Comparison of ENCODE assay signal across 22 cellular contexts in the genomic region with DNA sequence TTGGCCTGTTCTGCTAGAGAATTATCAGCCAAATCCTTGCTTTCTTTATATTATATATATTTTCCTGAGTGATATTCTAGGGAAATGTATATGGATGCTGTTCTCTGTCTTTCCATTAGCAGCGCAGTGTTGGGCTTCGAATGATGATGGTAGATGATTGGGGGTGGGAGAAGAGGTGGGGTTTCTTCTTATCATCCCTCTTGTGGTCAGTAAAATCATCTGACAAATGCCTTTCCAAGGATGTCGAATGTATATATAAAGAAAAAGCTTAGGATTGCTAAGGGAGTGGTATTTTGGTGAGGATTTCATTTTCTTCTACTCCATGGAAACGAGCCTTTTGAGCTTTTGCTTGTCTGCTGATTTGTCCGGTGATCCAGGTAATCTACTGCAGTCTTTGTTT. TPM values are rescaled to one million over a fixed set of nuclear protein-coding genes. Genes with fewer than 3 reads are reported as not detected.
DNase-seq lines count a peak whose midpoint lies in the region; ATAC-seq and TF ChIP-seq lines count a peak whose summit lies in the region.
"Had no signal": no experiment of that assay in that cellular context is flagged by ENCODE, and none has a peak within 500 bp of the region (broad histone marks: within the 10 kb centered on the region; RNA-seq: fewer than 3 reads in every experiment).

No MANE protein-coding gene starts in this region.

- H2BK12ac ChIP-seq in mesenchymal stem cell (ENCODE audit: low read length in 2 of 2), result no peak overlapping the region

- 54% methylated on average over 5 of the region's 5 CpGs for WGBS in mesenchymal stem cell

- H3K36me3 ChIP-seq in left ventricle myocardium inferior (no peaks in the 10 kb centered on the region), mesenchymal stem cell (ENCODE audit: control insufficient read depth in 1 of 2, insufficient read depth in 2 of 2, low read depth in 1 of 2, low read length in 2 of 2) (no peaks in the 10 kb centered on the region), uterus (no peaks in the 10 kb centered on the region), gastrocnemius medialis (no peaks in the 10 kb centered on the region)
- H3K36me3 ChIP-seq: esophagus muscularis mucosa, heart right ventricle, pancreas had no signal

- peaks cover 11 to 30% (median 19%) of the 10 kb centered on the region in 5 experiments for H3K9me3 Mint-ChIP-seq in brain

- TF ChIP-seq POLR2A in uterus (IDR thresholded peaks at IDR 0.05) (no peak), gastrocnemius medialis (IDR thresholded peaks at IDR 0.05) (no peak)

- intact Hi-C loops in left ventricle myocardium inferior (cut with micrococcal nuclease), result no loop called here
- intact Hi-C loops in left cardiac atrium (cut with DNase I), result no loop called here
- intact Hi-C loops in uterus (cut with DNase I; ENCODE audit: low total_unique reads), result no loop called here
- intact Hi-C loops in gastrocnemius medialis (cut with DNase I; ENCODE audit: low total_unique reads), result no loop called here

- no peak overlapping the region for H2BK5ac ChIP-seq in mesenchymal stem cell (ENCODE audit: low read depth, low read length, poor library complexity, severe bottlenecking)

- H3K27me3 ChIP-seq in left ventricle myocardium inferior (ENCODE audit: low read depth), result no peaks in the 10 kb centered on the region
- no peaks in the 10 kb centered on the region for H3K27me3 ChIP-seq in mesenchymal stem cell (ENCODE audit: control insufficient read depth in 1 of 2, insufficient read depth in 1 of 2, low read length in 2 of 2)
- no peaks in the 10 kb centered on the region for H3K27me3 ChIP-seq in uterus
- no peaks in the 10 kb centered on the region for H3K27me3 ChIP-seq in gastrocnemius medialis
- H3K27me3 ChIP-seq: esophagus muscularis mucosa, heart right ventricle, pancreas had no signal

- H3K27me3 Mint-ChIP-seq in brain (peaks cover 10% of the 10 kb centered on the region), T-helper 17 cell (peaks cover 23% of the 10 kb centered on the region)

- peaks cover 80% of the 10 kb centered on the region for H3K4me1 ChIP-seq in left ventricle myocardium inferior
- H3K4me1 ChIP-seq in mesenchymal stem cell (ENCODE audit: control insufficient read depth, insufficient read depth, low read depth, low read length), result peaks cover 2% of the 10 kb centered on the region
- H3K4me1 ChIP-seq in uterus, result peaks cover 5 to 7% of the 10 kb centered on the region in 2 donors
- H3K4me1 ChIP-seq in gastrocnemius medialis, result peaks cover 66 to 70% of the 10 kb centered on the region in 2 donors

- no peak overlapping the region for H3K23ac ChIP-seq in mesenchymal stem cell (ENCODE audit: low read length in 2 of 2)

- H2AK5ac ChIP-seq in mesenchymal stem cell (ENCODE audit: low read length, severe bottlenecking), result no peak overlapping the region

- H3K4me3 Mint-ChIP-seq in brain (peak overlapping the region; percentile 81 to 88 (median 82)), T-helper 17 cell (no peak overlapping the region)
- H3K4me3 Mint-ChIP-seq: activated CD8-positive, alpha-beta memory T cell treated with anti-CD3 and anti-CD28 coated beads, Interleukin-2, amount 10 ng/mL, durations not matched to agents 7 days and 5 days; CD4-positive, CD25-positive, alpha-beta regulatory T cell; stimulated activated effector memory CD8-positive, alpha-beta T cell treated with anti-CD3 and anti-CD28 coated beads, Interleukin-12 subunit alpha, Interleukin-12 subunit beta, amount 100 ng/mL, for 72 hours had no signal

- H2BK15ac ChIP-seq in mesenchymal stem cell (ENCODE audit: low read depth, poor library complexity, severe bottlenecking), result no peak overlapping the region

- TF ChIP-seq CTCF in left ventricle myocardium inferior (IDR thresholded peaks at IDR 0.05; ENCODE audit: borderline replicate concordance) (no peak), brain (conservative IDR thresholded peaks at IDR 0.05) (no peak), uterus (IDR thresholded peaks at IDR 0.05) (no peak), gastrocnemius medialis (IDR thresholded peaks at IDR 0.05 in 4 of 5, conservative IDR thresholded peaks at IDR 0.05 in 1 of 5) (no peak)

- no peak overlapping the region for H3K4ac ChIP-seq in mesenchymal stem cell (ENCODE audit: low read depth in 1 of 2, low read length in 2 of 2)

- H3K14ac ChIP-seq in mesenchymal stem cell (ENCODE audit: low read length in 2 of 2), result no peak overlapping the region

- H2AFZ ChIP-seq in mesenchymal stem cell (ENCODE audit: low read depth, low read length), result no peak overlapping the region

- no peak for DNase-seq in left ventricle myocardium inferior
- no peak for DNase-seq in left cardiac atrium
- peak; percentile 78 for DNase-seq in mesenchymal stem cell
- no peak for DNase-seq in NCI-H1092 treated with DMSO at 0.1 percent for 48 hours (lab: John Stamatoyannopoulos, UW)
- DNase-seq in T-helper 17 cell, result no peak
- no peak for DNase-seq in uterus
- no peak for DNase-seq in gastrocnemius medialis
- DNase-seq: activated CD8-positive, alpha-beta memory T cell treated with anti-CD3 and anti-CD28 coated beads, Interleukin-2, amount 10 ng/mL, durations not matched to agents 7 days and 5 days; activated effector memory CD4-positive, alpha-beta T cell treated with anti-CD3 and anti-CD28 coated beads, Interleukin-2, amount 50 U/mL, for 16 hours; CD4-positive, CD25-positive, alpha-beta regulatory T cell; heart right ventricle; kidney glomerular epithelial cell; NCI-H1436 treated with DMSO at 0.1 percent for 48 hours; NCI-H345; pancreas; Right ventricle myocardium superior; trophoblast cell had no signal

- H3K36me3 Mint-ChIP-seq in brain (peaks cover 21% of the 10 kb centered on the region), T-helper 17 cell (ENCODE audit: low read depth) (no peaks in the 10 kb centered on the region)
- H3K36me3 Mint-ChIP-seq: CD4-positive, CD25-positive, alpha-beta regulatory T cell; stimulated activated effector memory CD8-positive, alpha-beta T cell treated with anti-CD3 and anti-CD28 coated beads, Interleukin-12 subunit alpha, Interleukin-12 subunit beta, amount 100 ng/mL, for 72 hours had no signal

- H3K4me2 ChIP-seq in mesenchymal stem cell (ENCODE audit: low read length, poor library complexity, severe bottlenecking), result no peak overlapping the region
- H3K4me2 ChIP-seq: KMS-11 had no signal

- H3K27ac ChIP-seq in left ventricle myocardium inferior (replicated peaks), result peak overlapping the region; percentile 42
- H3K27ac ChIP-seq in mesenchymal stem cell (ENCODE audit: low read length, poor library complexity, severe bottlenecking), result no peak overlapping the region
- H3K27ac ChIP-seq in uterus, result peak overlapping the region in 1 of 2 donors; percentile 3
- H3K27ac ChIP-seq in gastrocnemius medialis, result peak overlapping the region in 1 of 4 donors; percentile 7
- H3K27ac ChIP-seq: esophagus muscularis mucosa, HL-60, KMS-11, pancreas had no signal

- peaks cover 9% of the 10 kb centered on the region for H3K9me3 ChIP-seq in left ventricle myocardium inferior (replicated peaks)
- H3K9me3 ChIP-seq in mesenchymal stem cell (ENCODE audit: control insufficient read depth, low read length), result no peaks in the 10 kb centered on the region
- H3K9me3 ChIP-seq in T-helper 17 cell (ENCODE audit: control insufficient read depth, low read length, poor library complexity, severe bottlenecking), result no peaks in the 10 kb centered on the region
- no peaks in the 10 kb centered on the region for H3K9me3 ChIP-seq in uterus
- H3K9me3 ChIP-seq in gastrocnemius medialis, result no peaks in the 10 kb centered on the region
- H3K9me3 ChIP-seq: esophagus muscularis mucosa, pancreas had no signal

- no peak overlapping the region for H4K91ac ChIP-seq in mesenchymal stem cell (ENCODE audit: low read length)

- in situ Hi-C loops in gastrocnemius medialis (cut with MboI; ENCODE audit: low sequenced_read_pairs in 4 of 4), result no loop called here

- no peak overlapping the region for H3K9ac ChIP-seq in mesenchymal stem cell (ENCODE audit: low read length)
- H3K9ac ChIP-seq: KMS-11 had no signal

- H3K27ac Mint-ChIP-seq in brain, result peak overlapping the region; percentile 85 to 96 (median 93)
- H3K27ac Mint-ChIP-seq in T-helper 17 cell, result no peak overlapping the region
- H3K27ac Mint-ChIP-seq: activated CD8-positive, alpha-beta memory T cell treated with anti-CD3 and anti-CD28 coated beads, Interleukin-2, amount 10 ng/mL, durations not matched to agents 7 days and 5 days; CD4-positive, CD25-positive, alpha-beta regulatory T cell; stimulated activated effector memory CD8-positive, alpha-beta T cell treated with anti-CD3 and anti-CD28 coated beads, Interleukin-12 subunit alpha, Interleukin-12 subunit beta, amount 100 ng/mL, for 72 hours had no signal

- no peaks in the 10 kb centered on the region for H3K79me1 ChIP-seq in mesenchymal stem cell (replicated peaks; ENCODE audit: low read length, poor library complexity, severe bottlenecking)

- ATAC-seq in left cardiac atrium (no peak), T-helper 17 cell (no peak), gastrocnemius medialis (no peak)
- ATAC-seq: activated CD8-positive, alpha-beta memory T cell treated with anti-CD3 and anti-CD28 coated beads, Interleukin-2, amount 10 ng/mL, durations not matched to agents 7 days and 5 days; pancreas; stimulated activated effector memory CD8-positive, alpha-beta T cell treated with anti-CD3 and anti-CD28 coated beads, Interleukin-12 subunit alpha, Interleukin-12 subunit beta, amount 100 ng/mL, for 72 hours had no signal

- H3K18ac ChIP-seq in mesenchymal stem cell (ENCODE audit: low read depth in 1 of 2, low read length in 2 of 2), result no peak overlapping the region

- no peak overlapping the region for H3K4me3 ChIP-seq in left ventricle myocardium inferior
- no peak overlapping the region for H3K4me3 ChIP-seq in mesenchymal stem cell (ENCODE audit: insufficient read depth in 1 of 2, low read depth in 1 of 2, low read length in 2 of 2)
- no peak overlapping the region for H3K4me3 ChIP-seq in uterus
- no peak overlapping the region for H3K4me3 ChIP-seq in gastrocnemius medialis
- H3K4me3 ChIP-seq: esophagus muscularis mucosa, heart right ventricle, pancreas had no signal

- H4K8ac ChIP-seq in mesenchymal stem cell (ENCODE audit: low read length), result no peak overlapping the region

- peaks cover 45% of the 10 kb centered on the region for H3K4me1 Mint-ChIP-seq in brain
- H3K4me1 Mint-ChIP-seq in T-helper 17 cell, result peaks cover 5% of the 10 kb centered on the region

- H2BK120ac ChIP-seq in mesenchymal stem cell (ENCODE audit: low read depth, low read length), result no peak overlapping the region

RNA-seq across cellular contexts. Expression of gene ARHGEF12, which starts 48.9 kb away (rescaled TPM):
- total RNA-seq in left ventricle myocardium inferior (92.9 TPM), left cardiac atrium (10 to 100 TPM; 76.4 to 92.3 TPM), T-helper 17 cell (10 to 100 TPM; 12.9 to 31.3 TPM), uterus (100 to 1,000 TPM in 2 of 4 donors, 10 to 100 TPM in 2; 82.6 to 161 (median 125) TPM), gastrocnemius medialis (10 to 100 TPM; 52.9 to 77.3 (median 61.4) TPM)
- 26.1 TPM for polyA plus RNA-seq in brain (ENCODE audit: insufficient read depth, low read depth, low replicate concordance)
- polyA plus RNA-seq in mesenchymal stem cell (2013, experiment 1 of 2), result 45.2 TPM
- polyA plus RNA-seq in mesenchymal stem cell (2013, experiment 2 of 2), result 44.4 TPM
